1 cellular context compared by ENCODE assay signal in the genomic region with DNA sequence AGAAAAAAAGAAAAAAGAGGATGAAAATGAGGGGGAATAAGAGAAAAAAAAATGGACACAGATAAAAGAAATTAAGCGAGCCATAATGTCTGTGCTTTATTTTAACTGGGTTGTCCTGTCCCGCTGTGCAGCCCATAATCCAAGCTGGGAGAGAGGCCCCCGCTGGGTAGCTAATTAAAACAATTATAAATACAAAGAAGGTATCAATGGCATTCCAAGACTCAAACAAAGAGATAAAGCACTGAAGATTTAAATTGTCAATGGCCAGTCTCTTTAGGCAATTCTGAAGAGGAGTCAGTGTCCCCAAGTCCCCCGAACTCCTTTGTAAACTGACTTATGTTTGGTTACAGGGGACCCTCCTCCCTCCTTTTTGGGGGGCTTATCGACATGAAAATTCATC.
TF ChIP-seq lines count a peak whose summit lies in the region.

No MANE protein-coding gene starts in this region.

TF ChIP-seq in H1, 55 proteins besides CTCF, POLR2A, EP300 and RAD21 (continued from another document):
- TF ChIP-seq, protein P1, sequence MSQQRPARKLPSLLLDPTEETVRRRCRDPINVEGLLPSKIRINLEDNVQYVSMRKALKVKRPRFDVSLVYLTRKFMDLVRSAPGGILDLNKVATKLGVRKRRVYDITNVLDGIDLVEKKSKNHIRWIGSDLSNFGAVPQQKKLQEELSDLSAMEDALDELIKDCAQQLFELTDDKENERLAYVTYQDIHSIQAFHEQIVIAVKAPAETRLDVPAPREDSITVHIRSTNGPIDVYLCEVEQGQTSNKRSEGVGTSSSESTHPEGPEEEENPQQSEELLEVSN (IDR thresholded peaks at IDR 0.05), result no peak
- TF ChIP-seq TEAD4 (IDR thresholded peaks at IDR 0.05; ENCODE audit: low read depth, low read length) (peak; percentile 62; the same call in 1 of the 2 replicates), CEBPB (IDR thresholded peaks at IDR 0.05; ENCODE audit: low read depth, low read length) (no peak), RXRA (IDR thresholded peaks at IDR 0.05; ENCODE audit: insufficient read depth, low read depth, low read length) (0 out of 2 replicates have a peak, but pooled peaks have one; percentile 19), CREB1 (IDR thresholded peaks at IDR 0.05) (no peak), SP2 (IDR thresholded peaks at IDR 0.05; ENCODE audit: low read length) (no peak), SP4 (IDR thresholded peaks at IDR 0.05; ENCODE audit: low read length) (no peak), POU5F1 (IDR thresholded peaks at IDR 0.05; ENCODE audit: low read depth, low read length) (0 out of 2 replicates have a peak, but pooled peaks have one; percentile 43), HDAC2 (IDR thresholded peaks at IDR 0.05; ENCODE audit: borderline replicate concordance in 1 of 2, low read depth in 2 of 2, low read length in 2 of 2) (peak in 1 of 2 experiments; percentile 91; a peak in 1 of 4 replicates), CBX8 (IDR thresholded peaks at IDR 0.05; ENCODE audit: borderline replicate concordance, low read depth, low read length) (no peak), TCF12 (IDR thresholded peaks at IDR 0.05; ENCODE audit: low read depth, low read length) (peak; percentile 81; the same call in 1 of the 2 replicates), FOSL1 (IDR thresholded peaks at IDR 0.05; ENCODE audit: insufficient read depth, low read depth, low read length) (no peak), CHD2 (IDR thresholded peaks at IDR 0.05; ENCODE audit: low read length) (no peak), SIX5 (IDR thresholded peaks at IDR 0.05; ENCODE audit: low read depth, low read length) (peak; percentile 8; the same call in 1 of the 2 replicates), TAF1 (IDR thresholded peaks at IDR 0.05; ENCODE audit: low read depth, low read length) (no peak), MAFK (IDR thresholded peaks at IDR 0.05; ENCODE audit: low read depth, low read length) (no peak), GABPA (IDR thresholded peaks at IDR 0.05; ENCODE audit: borderline replicate concordance, insufficient read depth, low read length) (no peak), RBBP5 (IDR thresholded peaks at IDR 0.05; ENCODE audit: borderline replicate concordance, low read depth, low read length) (no peak), BCL11A (IDR thresholded peaks at IDR 0.05; ENCODE audit: low read depth in 2 of 2, low read length in 2 of 2) (peak; percentile 99 to 100), SAP30 (IDR thresholded peaks at IDR 0.05; ENCODE audit: insufficient read depth, insufficient replicate concordance, low read length) (no peak), SP1 (IDR thresholded peaks at IDR 0.05; ENCODE audit: low read depth, low read length) (peak; percentile 87), KDM1A (IDR thresholded peaks at IDR 0.05; ENCODE audit: borderline replicate concordance, low read length) (no peak), BRCA1 (IDR thresholded peaks at IDR 0.05; ENCODE audit: low read depth, low read length) (no peak), YY1 (IDR thresholded peaks at IDR 0.05; ENCODE audit: low read depth, low read length) (0 out of 2 replicates have a peak, but pooled peaks have one; percentile 19), JUND (IDR thresholded peaks at IDR 0.05; ENCODE audit: low read length) (no peak)
- TF ChIP-seq, protein P2, sequence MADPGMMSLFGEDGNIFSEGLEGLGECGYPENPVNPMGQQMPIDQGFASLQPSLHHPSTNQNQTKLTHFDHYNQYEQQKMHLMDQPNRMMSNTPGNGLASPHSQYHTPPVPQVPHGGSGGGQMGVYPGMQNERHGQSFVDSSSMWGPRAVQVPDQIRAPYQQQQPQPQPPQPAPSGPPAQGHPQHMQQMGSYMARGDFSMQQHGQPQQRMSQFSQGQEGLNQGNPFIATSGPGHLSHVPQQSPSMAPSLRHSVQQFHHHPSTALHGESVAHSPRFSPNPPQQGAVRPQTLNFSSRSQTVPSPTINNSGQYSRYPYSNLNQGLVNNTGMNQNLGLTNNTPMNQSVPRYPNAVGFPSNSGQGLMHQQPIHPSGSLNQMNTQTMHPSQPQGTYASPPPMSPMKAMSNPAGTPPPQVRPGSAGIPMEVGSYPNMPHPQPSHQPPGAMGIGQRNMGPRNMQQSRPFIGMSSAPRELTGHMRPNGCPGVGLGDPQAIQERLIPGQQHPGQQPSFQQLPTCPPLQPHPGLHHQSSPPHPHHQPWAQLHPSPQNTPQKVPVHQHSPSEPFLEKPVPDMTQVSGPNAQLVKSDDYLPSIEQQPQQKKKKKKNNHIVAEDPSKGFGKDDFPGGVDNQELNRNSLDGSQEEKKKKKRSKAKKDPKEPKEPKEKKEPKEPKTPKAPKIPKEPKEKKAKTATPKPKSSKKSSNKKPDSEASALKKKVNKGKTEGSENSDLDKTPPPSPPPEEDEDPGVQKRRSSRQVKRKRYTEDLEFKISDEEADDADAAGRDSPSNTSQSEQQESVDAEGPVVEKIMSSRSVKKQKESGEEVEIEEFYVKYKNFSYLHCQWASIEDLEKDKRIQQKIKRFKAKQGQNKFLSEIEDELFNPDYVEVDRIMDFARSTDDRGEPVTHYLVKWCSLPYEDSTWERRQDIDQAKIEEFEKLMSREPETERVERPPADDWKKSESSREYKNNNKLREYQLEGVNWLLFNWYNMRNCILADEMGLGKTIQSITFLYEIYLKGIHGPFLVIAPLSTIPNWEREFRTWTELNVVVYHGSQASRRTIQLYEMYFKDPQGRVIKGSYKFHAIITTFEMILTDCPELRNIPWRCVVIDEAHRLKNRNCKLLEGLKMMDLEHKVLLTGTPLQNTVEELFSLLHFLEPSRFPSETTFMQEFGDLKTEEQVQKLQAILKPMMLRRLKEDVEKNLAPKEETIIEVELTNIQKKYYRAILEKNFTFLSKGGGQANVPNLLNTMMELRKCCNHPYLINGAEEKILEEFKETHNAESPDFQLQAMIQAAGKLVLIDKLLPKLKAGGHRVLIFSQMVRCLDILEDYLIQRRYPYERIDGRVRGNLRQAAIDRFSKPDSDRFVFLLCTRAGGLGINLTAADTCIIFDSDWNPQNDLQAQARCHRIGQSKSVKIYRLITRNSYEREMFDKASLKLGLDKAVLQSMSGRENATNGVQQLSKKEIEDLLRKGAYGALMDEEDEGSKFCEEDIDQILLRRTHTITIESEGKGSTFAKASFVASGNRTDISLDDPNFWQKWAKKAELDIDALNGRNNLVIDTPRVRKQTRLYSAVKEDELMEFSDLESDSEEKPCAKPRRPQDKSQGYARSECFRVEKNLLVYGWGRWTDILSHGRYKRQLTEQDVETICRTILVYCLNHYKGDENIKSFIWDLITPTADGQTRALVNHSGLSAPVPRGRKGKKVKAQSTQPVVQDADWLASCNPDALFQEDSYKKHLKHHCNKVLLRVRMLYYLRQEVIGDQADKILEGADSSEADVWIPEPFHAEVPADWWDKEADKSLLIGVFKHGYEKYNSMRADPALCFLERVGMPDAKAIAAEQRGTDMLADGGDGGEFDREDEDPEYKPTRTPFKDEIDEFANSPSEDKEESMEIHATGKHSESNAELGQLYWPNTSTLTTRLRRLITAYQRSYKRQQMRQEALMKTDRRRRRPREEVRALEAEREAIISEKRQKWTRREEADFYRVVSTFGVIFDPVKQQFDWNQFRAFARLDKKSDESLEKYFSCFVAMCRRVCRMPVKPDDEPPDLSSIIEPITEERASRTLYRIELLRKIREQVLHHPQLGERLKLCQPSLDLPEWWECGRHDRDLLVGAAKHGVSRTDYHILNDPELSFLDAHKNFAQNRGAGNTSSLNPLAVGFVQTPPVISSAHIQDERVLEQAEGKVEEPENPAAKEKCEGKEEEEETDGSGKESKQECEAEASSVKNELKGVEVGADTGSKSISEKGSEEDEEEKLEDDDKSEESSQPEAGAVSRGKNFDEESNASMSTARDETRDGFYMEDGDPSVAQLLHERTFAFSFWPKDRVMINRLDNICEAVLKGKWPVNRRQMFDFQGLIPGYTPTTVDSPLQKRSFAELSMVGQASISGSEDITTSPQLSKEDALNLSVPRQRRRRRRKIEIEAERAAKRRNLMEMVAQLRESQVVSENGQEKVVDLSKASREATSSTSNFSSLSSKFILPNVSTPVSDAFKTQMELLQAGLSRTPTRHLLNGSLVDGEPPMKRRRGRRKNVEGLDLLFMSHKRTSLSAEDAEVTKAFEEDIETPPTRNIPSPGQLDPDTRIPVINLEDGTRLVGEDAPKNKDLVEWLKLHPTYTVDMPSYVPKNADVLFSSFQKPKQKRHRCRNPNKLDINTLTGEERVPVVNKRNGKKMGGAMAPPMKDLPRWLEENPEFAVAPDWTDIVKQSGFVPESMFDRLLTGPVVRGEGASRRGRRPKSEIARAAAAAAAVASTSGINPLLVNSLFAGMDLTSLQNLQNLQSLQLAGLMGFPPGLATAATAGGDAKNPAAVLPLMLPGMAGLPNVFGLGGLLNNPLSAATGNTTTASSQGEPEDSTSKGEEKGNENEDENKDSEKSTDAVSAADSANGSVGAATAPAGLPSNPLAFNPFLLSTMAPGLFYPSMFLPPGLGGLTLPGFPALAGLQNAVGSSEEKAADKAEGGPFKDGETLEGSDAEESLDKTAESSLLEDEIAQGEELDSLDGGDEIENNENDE (IDR thresholded peaks at IDR 0.05; ENCODE audit: insufficient replicate concordance, low read length), result peak; percentile 90
